22 cellular contexts compared by ENCODE assay signal in the genomic region with DNA sequence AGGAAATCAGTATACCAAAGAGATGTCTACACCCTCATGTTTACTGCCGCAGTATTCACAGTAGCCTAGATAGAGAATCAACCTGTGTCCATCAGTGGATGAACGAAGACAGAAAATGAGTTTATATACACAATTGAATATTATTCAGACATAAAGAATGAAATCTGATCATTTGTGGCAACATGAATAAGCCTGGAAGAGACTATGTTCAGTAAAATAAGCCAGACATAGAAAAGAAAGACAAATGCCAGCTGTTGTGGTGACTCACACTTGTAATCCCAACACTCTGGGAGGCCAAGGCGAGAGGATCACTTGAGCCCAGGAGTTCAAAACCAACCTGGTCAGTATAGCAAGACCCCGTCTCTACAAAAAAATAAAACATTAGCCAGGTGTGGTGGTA. TPM values are rescaled to one million over a fixed set of nuclear protein-coding genes. Genes with fewer than 3 reads are reported as not detected.
"Had no signal": no experiment of that assay in that cellular context is flagged by ENCODE, and none has a peak within 500 bp of the region (broad histone marks: within the 10 kb centered on the region; RNA-seq: fewer than 3 reads in every experiment).

No MANE protein-coding gene starts in this region.

- H3K36me3 ChIP-seq: uterus had no signal

- H3K4me3 ChIP-seq: gastroesophageal sphincter, heart left ventricle, left ventricle myocardium inferior, tibial nerve, uterus had no signal

- H3K27ac Mint-ChIP-seq: activated CD4-positive, alpha-beta memory T cell treated with anti-CD3 and anti-CD28 coated beads, Interleukin-2, amount 10 ng/mL, durations not matched to agents 7 days and 5 days; activated CD8-positive, alpha-beta memory T cell treated with anti-CD3 and anti-CD28 coated beads, Interleukin-2, amount 10 ng/mL, durations not matched to agents 7 days and 5 days; activated naive CD4-positive, alpha-beta T cell treated with anti-CD3 and anti-CD28 coated beads, Interleukin-2, amount 10 ng/mL, durations not matched to agents 7 days and 5 days; activated naive CD8-positive, alpha-beta T cell treated with anti-CD3 and anti-CD28 coated beads, Interleukin-2, amount 50 U/mL, for 24 hours; naive B cell; progenitor cell of endocrine pancreas; stimulated activated naive CD8-positive, alpha-beta T cell treated with anti-CD3 and anti-CD28 coated beads, Interleukin-15, Interleukin-2, amounts not matched to agents 100 ng/mL and 50 ng/mL, for 24 hours had no signal

- H3K27ac ChIP-seq: gastroesophageal sphincter, heart left ventricle, left ventricle myocardium inferior, tibial nerve, uterus had no signal

- DNase-seq: activated CD4-positive, alpha-beta memory T cell treated with anti-CD3 and anti-CD28 coated beads, Interleukin-2, amount 10 ng/mL, durations not matched to agents 7 days and 5 days; activated CD4-positive, alpha-beta T cell treated with anti-CD3 and anti-CD28 coated beads for 48 hours; activated CD4-positive, CD25-positive, alpha-beta regulatory T cell; activated CD8-positive, alpha-beta memory T cell treated with anti-CD3 and anti-CD28 coated beads, Interleukin-2, amount 10 ng/mL, durations not matched to agents 7 days and 5 days; activated naive CD4-positive, alpha-beta T cell treated with anti-CD3 and anti-CD28 coated beads, Interleukin-2, amount 10 ng/mL, durations not matched to agents 7 days and 5 days; activated naive CD8-positive, alpha-beta T cell treated with anti-CD3 and anti-CD28 coated beads, Interleukin-2, amount 50 U/mL, for 24 hours; dermis blood vessel endothelial cell; effector memory CD4-positive, alpha-beta T cell; heart left ventricle; left ventricle myocardium inferior; mammary epithelial cell; naive B cell; stimulated activated CD4-positive, alpha-beta T cell treated with anti-CD3 and anti-CD28 coated beads, Interleukin-2, amount 100 ng/mL, for 24 hours; T-helper 1 cell; T1000; uterus had no signal

- H3K4me1 ChIP-seq: gastroesophageal sphincter, heart left ventricle, left ventricle myocardium inferior, tibial nerve, uterus had no signal

- H3K9me3 ChIP-seq: gastroesophageal sphincter, heart left ventricle, left ventricle myocardium inferior, tibial nerve, uterus had no signal

- H3K4me1 Mint-ChIP-seq: activated CD8-positive, alpha-beta memory T cell treated with anti-CD3 and anti-CD28 coated beads, Interleukin-2, amount 10 ng/mL, durations not matched to agents 7 days and 5 days; activated naive CD4-positive, alpha-beta T cell treated with anti-CD3 and anti-CD28 coated beads, Interleukin-2, amount 10 ng/mL, durations not matched to agents 7 days and 5 days; activated naive CD8-positive, alpha-beta T cell treated with anti-CD3 and anti-CD28 coated beads, Interleukin-2, amount 50 U/mL, for 24 hours; neural crest cell had no signal

- H3K27me3 ChIP-seq: gastroesophageal sphincter, heart left ventricle, tibial nerve, uterus had no signal

- ATAC-seq: activated CD8-positive, alpha-beta memory T cell treated with anti-CD3 and anti-CD28 coated beads, Interleukin-2, amount 10 ng/mL, durations not matched to agents 7 days and 5 days; activated naive CD8-positive, alpha-beta T cell treated with anti-CD3 and anti-CD28 coated beads, Interleukin-2, amount 50 U/mL, for 24 hours; gastroesophageal sphincter; heart left ventricle had no signal

- H3K27me3 Mint-ChIP-seq: activated CD4-positive, alpha-beta memory T cell treated with anti-CD3 and anti-CD28 coated beads, Interleukin-2, amount 10 ng/mL, durations not matched to agents 7 days and 5 days; activated CD8-positive, alpha-beta memory T cell treated with anti-CD3 and anti-CD28 coated beads, Interleukin-2, amount 10 ng/mL, durations not matched to agents 7 days and 5 days; activated naive CD4-positive, alpha-beta T cell treated with anti-CD3 and anti-CD28 coated beads, Interleukin-2, amount 10 ng/mL, durations not matched to agents 7 days and 5 days; activated naive CD8-positive, alpha-beta T cell treated with anti-CD3 and anti-CD28 coated beads, Interleukin-2, amount 50 U/mL, for 24 hours; naive B cell; progenitor cell of endocrine pancreas; stimulated activated naive CD8-positive, alpha-beta T cell treated with anti-CD3 and anti-CD28 coated beads, Interleukin-15, Interleukin-2, amounts not matched to agents 100 ng/mL and 50 ng/mL, for 24 hours had no signal

- H3K4me3 Mint-ChIP-seq: activated CD4-positive, alpha-beta memory T cell treated with anti-CD3 and anti-CD28 coated beads, Interleukin-2, amount 10 ng/mL, durations not matched to agents 7 days and 5 days; activated CD8-positive, alpha-beta memory T cell treated with anti-CD3 and anti-CD28 coated beads, Interleukin-2, amount 10 ng/mL, durations not matched to agents 7 days and 5 days; activated naive CD4-positive, alpha-beta T cell treated with anti-CD3 and anti-CD28 coated beads, Interleukin-2, amount 10 ng/mL, durations not matched to agents 7 days and 5 days; activated naive CD8-positive, alpha-beta T cell treated with anti-CD3 and anti-CD28 coated beads, Interleukin-2, amount 50 U/mL, for 24 hours; neural crest cell; stimulated activated naive CD8-positive, alpha-beta T cell treated with anti-CD3 and anti-CD28 coated beads, Interleukin-15, Interleukin-2, amounts not matched to agents 100 ng/mL and 50 ng/mL, for 24 hours had no signal

RNA-seq across cellular contexts. Expression of a gene that starts 24.9 kb away (rescaled TPM):
- total RNA-seq: activated CD4-positive, alpha-beta memory T cell treated with anti-CD3 and anti-CD28 coated beads, Interleukin-2, amount 10 ng/mL, durations not matched to agents 7 days and 5 days; mononuclear cell had no signal
